Comparison of ENCODE assay signal across 12 cellular contexts in the genomic region with DNA sequence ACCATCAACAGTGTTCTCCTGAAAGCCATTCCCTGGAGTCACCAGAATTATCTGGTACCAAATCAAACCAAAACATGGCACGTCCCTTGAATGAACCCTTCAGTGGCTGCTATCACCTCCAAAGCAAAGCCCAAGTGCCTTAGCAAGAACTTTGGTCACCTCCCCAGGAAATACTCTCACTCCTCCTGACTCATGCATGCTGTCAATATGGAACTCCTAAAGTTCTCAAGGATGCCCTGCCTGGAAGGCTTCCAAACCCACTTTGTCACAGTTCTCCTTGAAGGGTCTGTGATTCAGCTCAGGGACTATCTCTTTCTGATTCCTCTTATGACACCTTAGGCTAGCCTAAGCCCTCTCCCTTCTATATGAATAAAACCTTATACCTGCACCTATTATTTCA.
"Had no signal": no experiment of that assay in that cellular context is flagged by ENCODE, and none has a peak within 500 bp of the region (broad histone marks: within the 10 kb centered on the region; RNA-seq: fewer than 3 reads in every experiment).

No MANE protein-coding gene starts in this region.

- H3K9me3 ChIP-seq: left ventricle myocardium inferior had no signal

- ATAC-seq: activated CD8-positive, alpha-beta T cell treated with anti-CD3 and anti-CD28 coated beads for 36 hours; right cardiac atrium had no signal

- H3K4me1 ChIP-seq: left ventricle myocardium inferior had no signal

- H3K27ac ChIP-seq: left ventricle myocardium inferior had no signal

- FAIRE-seq: islet of Langerhans had no signal

- H3K4me3 ChIP-seq: left ventricle myocardium inferior had no signal

- DNase-seq: activated CD4-positive, CD25-positive, alpha-beta regulatory T cell treated with anti-CD3 and anti-CD28 coated beads, Interleukin-2, amount 50 U/mL, for 72 hours; activated CD8-positive, alpha-beta T cell treated with anti-CD3 and anti-CD28 coated beads for 36 hours; amniotic stem cell; cerebellar nuclear complex; glutamatergic neuron; left ventricle myocardium inferior; mesenchymal stem cell; occipital lobe; right cardiac atrium; stimulated activated naive CD4-positive, alpha-beta T cell treated with Interleukin-2 at 50 U/mL for 16 hours; trophoblast cell had no signal

- H3K36me3 ChIP-seq: left ventricle myocardium inferior had no signal
